Comparison of ENCODE assay signal across 15 cellular contexts in the genomic region with DNA sequence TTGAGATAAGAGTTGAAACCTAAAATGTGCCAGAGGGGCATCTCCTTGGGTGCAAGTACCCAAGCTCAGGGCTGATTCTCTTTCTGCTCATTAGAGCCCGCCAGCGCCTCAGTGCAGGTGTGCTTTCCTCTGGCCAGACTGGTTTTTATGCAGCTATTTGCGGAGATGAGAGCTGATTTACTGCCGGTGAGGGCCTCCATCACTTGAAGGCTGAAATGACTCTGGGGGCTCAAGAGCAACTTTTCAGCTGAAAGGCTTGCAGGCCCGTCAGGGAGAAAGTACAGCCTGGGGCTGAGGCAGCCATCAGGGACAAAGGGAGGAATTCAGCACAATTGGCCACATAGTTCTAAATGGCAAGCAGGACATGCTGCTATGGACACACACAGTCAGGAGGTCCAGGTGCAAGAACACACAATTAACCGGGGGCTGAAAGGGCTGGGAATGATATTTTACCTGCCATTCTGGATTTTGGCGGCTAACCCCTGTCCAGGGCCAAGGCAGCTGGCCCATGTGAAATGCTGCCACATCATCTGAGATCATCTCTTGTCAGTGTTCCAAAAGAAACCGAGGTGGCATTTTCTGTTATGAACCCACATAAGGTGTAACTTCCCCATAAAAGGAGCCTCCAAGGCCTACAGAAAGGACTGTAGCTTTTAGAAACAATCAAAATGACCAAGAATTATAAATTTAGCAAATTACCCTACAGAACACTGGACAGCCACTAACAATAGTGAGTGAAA. TPM values are rescaled to one million over a fixed set of nuclear protein-coding genes. Genes with fewer than 3 reads are reported as not detected.
A peak's percentile ranks its signal among the peaks of the same experiment; 100 is the strongest.
DNase-seq lines count a peak whose midpoint lies in the region; ATAC-seq lines count a peak whose summit lies in the region.
"Had no signal": no experiment of that assay in that cellular context is flagged by ENCODE, and none has a peak within 500 bp of the region (broad histone marks: within the 10 kb centered on the region; RNA-seq: fewer than 3 reads in every experiment).

No MANE protein-coding gene starts in this region.

- ATAC-seq in HG03469 (IDR thresholded peaks at IDR 0.05; ENCODE audit: unreplicated experiment): no peak
- ATAC-seq: HCT116 had no signal

- DNase-seq in DMS153 (lab: John Stamatoyannopoulos, UW) (peak; percentile 6), DMS153 treated with DMSO at 0.1 percent for 48 hours (lab: John Stamatoyannopoulos, UW; ENCODE audit: unreplicated experiment) (no peak), ELF-1 (ENCODE audit: low read depth, low spot score) (peak; percentile 87), NCI-H526 (lab: John Stamatoyannopoulos, UW) (peak; percentile 26 to 62), cerebellum (ENCODE audit: low spot score) (peak; percentile 49), globus pallidus (ENCODE audit: low spot score) (no peak), GDM1 (lab: John Stamatoyannopoulos, UW) (no peak)
- DNase-seq: 8988T; AML-193; Caco-2; CD8-positive, alpha-beta memory T cell; DMS79 treated with DMSO at 0.1 percent for 48 hours; EL had no signal

RNA-seq across cellular contexts. Expression of gene LMX1A, which starts 58.3 kb away (rescaled TPM):
- total RNA-seq in cerebellum: 13.3 TPM
- total RNA-seq: Caco-2; CD8-positive, alpha-beta memory T cell had no signal

Comparison
In these comparisons a context has a peak if more than half of its experiments do, and no peak if none do; other contexts are left out.
1. DNase-seq: peak in DMS153 (single experiment), ELF-1 (single experiment), NCI-H526 (2 of 2) and cerebellum (single experiment); none in DMS153 treated with DMSO at 0.1 percent for 48 hours (single experiment), globus pallidus (single experiment) and GDM1 (single experiment).